10 cellular contexts compared by ENCODE assay signal in genomic region chr3:38084969-38085942, GRCh38. TPM values are rescaled to one million over a fixed set of nuclear protein-coding genes. Genes with fewer than 3 reads are reported as not detected.
A peak's percentile ranks its signal among the peaks of the same experiment; 100 is the strongest.
DNase-seq lines count a peak whose midpoint lies in the region; ATAC-seq and TF ChIP-seq lines count a peak whose summit lies in the region.
"Had no signal": no experiment of that assay in that cellular context is flagged by ENCODE, and none has a peak within 500 bp of the region (broad histone marks: within the 10 kb centered on the region; RNA-seq: fewer than 3 reads in every experiment).

No MANE protein-coding gene starts in this region.

- CTCF ChIA-PET in GM10248 (lab: Yijun Ruan, JAX), result interaction anchor here (1.3 to 1.4 kb wide), 2 partner anchors 33 to 230 kb away, joined by 3 to 4 read pairs; no protein-coding TSS in a partner anchor
- CTCF ChIA-PET in RWPE1 (lab: Yijun Ruan, JAX), result interaction anchor here (0.5 kb wide), 1 partner anchor 260 kb away, joined by 4 read pairs; no protein-coding TSS in a partner anchor

- H3K27me3 ChIP-seq in psoas muscle (ENCODE audit: insufficient read depth in 3 of 3, low read length in 2 of 3) (no peaks in the 10 kb centered on the region), tibial nerve (no peaks in the 10 kb centered on the region), esophagus muscularis mucosa (no peaks in the 10 kb centered on the region)

- no peaks in the 10 kb centered on the region for H3K9me3 ChIP-seq in psoas muscle
- peaks cover 0 to 33% (median 1%) of the 10 kb centered on the region in 4 donors for H3K9me3 ChIP-seq in tibial nerve
- H3K9me3 ChIP-seq in esophagus muscularis mucosa, result peaks cover 0 to 25% (median 0%) of the 10 kb centered on the region in 4 donors

- H3K27me3 Mint-ChIP-seq in endothelial cell (ENCODE audit: unreplicated experiment), result peaks cover 24% of the 10 kb centered on the region

- H3K36me3 Mint-ChIP-seq in endothelial cell (ENCODE audit: low read depth, unreplicated experiment), result peaks cover 20% of the 10 kb centered on the region

- no peak for TF ChIP-seq POLR2A in tibial nerve (IDR thresholded peaks at IDR 0.05)
- no peak for TF ChIP-seq POLR2A in esophagus muscularis mucosa (IDR thresholded peaks at IDR 0.05; ENCODE audit: low read depth)

- WGBS in psoas muscle, 3 donors, result 47 to 68% (median 56%) methylated on average over 14 of the region's 14 CpGs
- WGBS in tibial nerve, 2 donors, result 76 to 79% methylated on average over 13 of the region's 14 CpGs
- WGBS in esophagus muscularis mucosa, result 81% methylated on average over 9 of the region's 14 CpGs

- peaks cover 21% of the 10 kb centered on the region for H3K9me3 Mint-ChIP-seq in endothelial cell (ENCODE audit: unreplicated experiment)

- H3K27ac Mint-ChIP-seq in endothelial cell (ENCODE audit: unreplicated experiment), result peak overlapping the region; percentile 73

- no peak for TF ChIP-seq EP300 in tibial nerve (IDR thresholded peaks at IDR 0.05)
- no peak for TF ChIP-seq EP300 in esophagus muscularis mucosa (IDR thresholded peaks at IDR 0.05)

- H3K4me3 Mint-ChIP-seq in endothelial cell (ENCODE audit: unreplicated experiment), result peak overlapping the region; percentile 49

- intact Hi-C loops in psoas muscle (cut with DNase I) (no loop called here), esophagus muscularis mucosa (cut with DNase I) (no loop called here)

- no peak overlapping the region for H3K4me3 ChIP-seq in psoas muscle
- no peak overlapping the region for H3K4me3 ChIP-seq in tibial nerve
- no peak overlapping the region for H3K4me3 ChIP-seq in esophagus muscularis mucosa

- no peak for TF ChIP-seq CTCF in GM10248 (IDR thresholded peaks at IDR 0.05; ENCODE audit: control extremely low read depth, extremely low read depth, low read depth, missing control alignments)
- no peak for TF ChIP-seq CTCF in RWPE1 (conservative IDR thresholded peaks at IDR 0.05; ENCODE audit: low read depth)
- TF ChIP-seq CTCF in endothelial cell (IDR thresholded peaks at IDR 0.05; ENCODE audit: unreplicated experiment), result no peak
- no peak for TF ChIP-seq CTCF in psoas muscle (IDR thresholded peaks at IDR 0.05)
- TF ChIP-seq CTCF in tibial nerve (IDR thresholded peaks at IDR 0.05), result no peak
- TF ChIP-seq CTCF in esophagus muscularis mucosa (IDR thresholded peaks at IDR 0.05), result no peak

- H3K4me1 Mint-ChIP-seq in endothelial cell (ENCODE audit: unreplicated experiment), result peaks cover 5% of the 10 kb centered on the region

- ATAC-seq in psoas muscle (peak in 3 of 4 donors; percentile 19 to 48 (median 34)), HG02798 (IDR thresholded peaks at IDR 0.05; ENCODE audit: poor library complexity, unreplicated experiment) (no peak)

- H3K4me1 ChIP-seq in psoas muscle (no peaks in the 10 kb centered on the region), tibial nerve (no peaks in the 10 kb centered on the region), esophagus muscularis mucosa (no peaks in the 10 kb centered on the region)

- H3K36me3 ChIP-seq in psoas muscle (ENCODE audit: insufficient read depth in 1 of 2, low read depth in 1 of 2) (no peaks in the 10 kb centered on the region), tibial nerve (no peaks in the 10 kb centered on the region), esophagus muscularis mucosa (no peaks in the 10 kb centered on the region)

- peak; percentile 20 for DNase-seq in GM10248 (ENCODE audit: extremely low spot score)
- DNase-seq in RWPE1 (ENCODE audit: low spot score), result peak; percentile 20
- no peak for DNase-seq in endothelial cell (ENCODE audit: low spot score)
- DNase-seq in psoas muscle, result no peak
- DNase-seq in tibial nerve (ENCODE audit: low spot score in 2 of 2), result no peak
- DNase-seq in esophagus muscularis mucosa (ENCODE audit: extremely low spot score), result no peak
- DNase-seq: head of caudate nucleus, NCI-H187, T1000 had no signal

- H3K27ac ChIP-seq in RWPE1, result peak overlapping the region; percentile 39
- H3K27ac ChIP-seq in psoas muscle, result no peak overlapping the region
- H3K27ac ChIP-seq in tibial nerve, result no peak overlapping the region
- no peak overlapping the region for H3K27ac ChIP-seq in esophagus muscularis mucosa (replicated peaks in 1 of 4)

- POLR2A ChIA-PET in GM10248 (lab: Yijun Ruan, JAX), result no interaction called here
- POLR2A ChIA-PET in RWPE1 (lab: Yijun Ruan, JAX; ENCODE audit: low non-redundant PET), result no interaction called here

RNA-seq across cellular contexts. Expression of gene DLEC1, which starts 46.2 kb away (rescaled TPM):
- total RNA-seq in endothelial cell (ENCODE audit: unreplicated experiment) (0.62 TPM), psoas muscle (under 1 TPM in 2 of 4 donors, not detected in 2; 0.04 to 0.09 TPM), tibial nerve (10 to 100 TPM in 1 of 4 donors, 1 to 10 TPM in 3; 3.7 to 96.0 (median 7.1) TPM), esophagus muscularis mucosa (under 1 TPM; 0.19 to 0.42 (median 0.37) TPM)
- polyA plus RNA-seq in psoas muscle, result under 1 TPM; 0.01 to 0.09 (median 0.05) TPM

RNA-seq across cellular contexts. Expression of gene ACAA1, which starts 51.7 kb away (rescaled TPM):
- total RNA-seq in endothelial cell (ENCODE audit: unreplicated experiment) (71.9 TPM), psoas muscle (10 to 100 TPM; 34.9 to 48.6 (median 40.7) TPM), tibial nerve (10 to 100 TPM; 63.9 to 83.3 (median 80.5) TPM), esophagus muscularis mucosa (10 to 100 TPM; 31.3 to 49.4 (median 39.1) TPM)
- polyA plus RNA-seq in psoas muscle, result 10 to 100 TPM; 23.6 to 52.2 (median 28.6) TPM

RNA-seq across cellular contexts. Expression of gene MYD88, which starts 53.2 kb away (rescaled TPM):
- total RNA-seq in endothelial cell (ENCODE audit: unreplicated experiment) (51.0 TPM), psoas muscle (1 to 10 TPM; 3.8 to 6.0 (median 4.6) TPM), tibial nerve (10 to 100 TPM; 29.9 to 36.3 (median 34.3) TPM), esophagus muscularis mucosa (10 to 100 TPM; 21.2 to 38.6 (median 26.1) TPM)
- polyA plus RNA-seq in psoas muscle, result 1 to 10 TPM; 2.9 to 7.0 (median 3.0) TPM

RNA-seq across cellular contexts. Expression of gene PLCD1, which starts 55.8 kb away (rescaled TPM):
- total RNA-seq in endothelial cell (ENCODE audit: unreplicated experiment) (22.4 TPM), psoas muscle (1 to 10 TPM; 2.4 to 7.9 (median 4.9) TPM), tibial nerve (10 to 100 TPM; 43.8 to 48.6 (median 48.0) TPM), esophagus muscularis mucosa (10 to 100 TPM; 21.0 to 35.3 (median 28.5) TPM)
- polyA plus RNA-seq in psoas muscle, result 1 to 10 TPM; 3.0 to 5.6 (median 4.8) TPM

Comparison
In these comparisons a context has a peak if more than half of its experiments do, and no peak if none do; other contexts are left out.
1. DNase-seq: peak in GM10248 (single experiment) and RWPE1 (single experiment); none in endothelial cell (single experiment), psoas muscle (0 of 2), tibial nerve (0 of 2) and esophagus muscularis mucosa (single experiment).